1 cellular context compared by ENCODE assay signal in the genomic region with DNA sequence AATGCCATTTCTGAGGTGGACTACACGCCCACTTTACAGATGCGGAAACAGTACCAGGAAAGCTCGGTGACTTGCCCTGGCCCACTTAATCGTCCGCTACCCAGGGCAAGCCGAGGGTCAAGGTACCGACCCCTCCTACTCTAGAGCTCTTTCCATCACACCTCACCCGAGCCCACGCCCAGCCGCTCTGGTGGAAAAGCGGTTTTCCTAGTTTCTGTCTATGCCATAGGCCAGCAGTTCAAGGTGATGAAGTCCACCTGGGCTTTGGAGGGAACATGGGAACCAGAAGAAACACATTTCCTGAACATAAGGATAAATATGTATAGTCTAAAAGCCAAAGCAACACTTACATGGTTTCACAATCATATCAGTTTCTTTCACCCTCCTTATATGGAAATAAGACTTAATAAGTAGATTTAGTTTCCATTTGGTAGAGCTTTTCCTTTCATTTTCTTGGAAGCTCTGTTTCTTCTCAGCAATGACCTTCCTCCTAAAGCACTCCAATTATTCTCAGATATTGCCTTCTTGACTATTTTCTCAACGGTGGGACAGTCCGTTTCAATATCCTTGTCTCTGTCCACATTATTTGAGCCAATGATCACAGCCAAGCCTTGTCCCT.
TF ChIP-seq lines count a peak whose summit lies in the region.

No MANE protein-coding gene starts in this region.

TF ChIP-seq in SK-N-SH treated with all-trans-retinoic acid at 6 μM for 48 hours, 23 proteins besides CTCF, POLR2A, EP300 and RAD21:
- TF ChIP-seq CREB5 (CRISPR knock-in tag; IDR thresholded peaks at IDR 0.05; ENCODE audit: low read depth) (no peak), ARNTL (CRISPR knock-in tag; IDR thresholded peaks at IDR 0.05; ENCODE audit: borderline replicate concordance, low read depth) (no peak), TOX (CRISPR knock-in tag; IDR thresholded peaks at IDR 0.05; ENCODE audit: borderline replicate concordance) (no peak), ESRRG (CRISPR knock-in tag; IDR thresholded peaks at IDR 0.05) (no peak)
